ENCODE assay signal across 20 cellular contexts in the genomic region with DNA sequence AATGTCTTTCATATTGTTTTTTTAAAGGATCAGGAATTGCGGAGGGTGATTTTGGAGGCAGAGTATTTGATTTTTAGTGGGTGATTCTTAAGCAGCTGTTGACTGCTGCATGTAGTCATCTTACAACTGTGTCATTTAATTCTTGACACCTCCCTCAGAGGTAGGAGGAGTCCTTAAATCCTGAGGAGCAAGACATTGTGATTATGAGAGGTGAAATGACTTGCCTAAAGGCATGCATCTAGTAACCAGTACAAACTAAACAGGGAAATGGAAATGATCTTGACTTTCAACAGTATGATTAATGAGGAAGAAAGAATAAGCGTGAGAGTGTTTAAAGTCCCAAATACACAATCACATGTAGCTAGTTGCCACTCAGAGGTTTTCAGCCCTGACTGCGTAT.
"Had no signal": no experiment of that assay in that cellular context is flagged by ENCODE, and none has a peak within 500 bp of the region (broad histone marks: within the 10 kb centered on the region; RNA-seq: fewer than 3 reads in every experiment).

No MANE protein-coding gene starts in this region.

- ATAC-seq: gastrocnemius medialis; left cardiac atrium; lower lobe of right lung; natural killer cell treated with Interleukin-12 subunit alpha and Interleukin-12 subunit beta and Interleukin-15 and Interleukin-18, amount 100 ng/mL, for 72 hours; right cardiac atrium had no signal

- DNase-seq: colonic mucosa; effector CD4-positive, alpha-beta T cell; endodermal cell; gastrocnemius medialis; islet precursor cell; left cardiac atrium; left ventricle myocardium inferior; lower lobe of right lung; midbrain; nucleus accumbens; ovary; right cardiac atrium; small intestine; stimulated activated CD4-positive, alpha-beta T cell treated with anti-CD3 and anti-CD28 coated beads, Interleukin-12 subunit alpha, Interleukin-12 subunit beta, amount 100 ng/mL, for 4 hours; stimulated activated naive CD4-positive, alpha-beta T cell; stomach; substantia nigra; trophoblast cell had no signal

- H3K4me2 ChIP-seq: neural progenitor cell had no signal

- H3K27ac ChIP-seq: colonic mucosa, gastrocnemius medialis, left ventricle myocardium inferior, lower lobe of right lung, neural progenitor cell, ovary, stomach had no signal

- H3K4me3 ChIP-seq: colonic mucosa, gastrocnemius medialis, left ventricle myocardium inferior, lower lobe of right lung, neural progenitor cell, ovary, stomach had no signal

- H3K36me3 ChIP-seq: colonic mucosa, gastrocnemius medialis, left ventricle myocardium inferior, lower lobe of right lung, neural progenitor cell, ovary, stomach had no signal

- H3K9ac ChIP-seq: neural progenitor cell had no signal

- H3K9me3 ChIP-seq: colonic mucosa, gastrocnemius medialis, left ventricle myocardium inferior, lower lobe of right lung, ovary, stomach had no signal

- H3K27me3 ChIP-seq: colonic mucosa, gastrocnemius medialis, neural progenitor cell, ovary, stomach had no signal

- H2AFZ ChIP-seq: neural progenitor cell had no signal

- H3K4me1 ChIP-seq: colonic mucosa, gastrocnemius medialis, left ventricle myocardium inferior, lower lobe of right lung, neural progenitor cell, stomach had no signal
